In the genomic region with DNA sequence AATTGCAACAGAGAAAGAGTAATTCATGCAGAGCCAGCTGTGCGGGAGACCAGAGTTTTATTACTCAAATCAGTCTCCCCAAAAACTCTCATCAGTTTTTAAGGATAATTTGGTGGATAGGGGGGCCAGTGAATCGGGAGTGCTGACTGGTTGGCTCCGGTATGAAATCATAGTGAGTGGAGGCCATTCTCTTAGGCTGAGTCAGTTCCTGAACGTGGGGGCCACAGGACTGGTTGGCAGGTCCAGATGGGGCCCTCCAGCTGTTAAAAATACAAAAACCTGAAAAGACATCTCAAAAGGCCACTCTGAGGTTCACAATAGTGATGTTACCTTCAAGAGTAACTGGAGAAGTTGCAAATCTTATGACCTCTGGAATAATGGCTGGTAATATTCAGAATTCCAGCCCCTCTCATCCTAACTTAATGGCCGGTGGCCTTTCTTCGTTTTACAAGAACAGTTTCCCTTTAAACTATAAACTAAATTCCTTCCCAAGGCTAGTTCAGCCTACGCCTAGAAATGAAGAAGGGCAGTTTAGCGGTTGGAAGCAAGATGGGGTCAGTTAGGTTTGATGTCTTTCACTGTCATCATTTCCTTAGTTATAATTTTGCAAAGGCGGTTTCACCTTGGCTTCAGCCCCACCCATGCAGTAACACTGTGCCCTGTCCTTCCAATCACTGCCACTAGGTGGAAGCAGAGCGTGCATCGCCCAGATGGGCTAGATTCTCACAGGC, we compare ENCODE assay signal across 1 cellular context.
TF ChIP-seq lines count a peak whose summit lies in the region.

No MANE protein-coding gene starts in this region.

TF ChIP-seq in HepG2, 621 proteins besides CTCF, POLR2A, EP300 and RAD21 (continued from another document):
- TF ChIP-seq KLF16 (CRISPR knock-in tag; IDR thresholded peaks at IDR 0.05): no peak
- TF ChIP-seq GATAD2A (CRISPR knock-in tag; IDR thresholded peaks at IDR 0.05): 0 out of 2 replicates have a peak, but pooled peaks have one; percentile 56
- TF ChIP-seq NRL (CRISPR knock-in tag; IDR thresholded peaks at IDR 0.05; ENCODE audit: borderline replicate concordance): no peak
